17 cellular contexts compared by ENCODE assay signal in the genomic region with DNA sequence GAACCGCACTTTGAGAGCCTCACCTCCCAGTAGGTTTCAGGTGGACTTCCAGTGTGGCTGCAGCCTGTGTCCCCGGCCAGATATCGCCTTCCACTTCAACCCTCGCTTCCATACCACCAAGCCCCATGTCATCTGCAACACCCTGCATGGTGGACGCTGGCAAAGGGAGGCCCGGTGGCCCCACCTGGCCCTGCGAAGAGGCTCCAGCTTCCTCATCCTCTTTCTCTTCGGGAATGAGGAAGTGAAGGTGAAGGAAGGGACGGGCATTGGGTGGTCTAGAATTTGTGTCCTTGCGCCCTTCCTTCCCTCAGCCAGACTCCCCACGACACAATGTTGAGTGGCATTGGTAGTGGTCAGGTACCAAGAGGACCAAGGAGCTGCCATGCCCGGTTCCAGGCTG. TPM values are rescaled to one million over a fixed set of nuclear protein-coding genes. Genes with fewer than 3 reads are reported as not detected.
DNase-seq lines count a peak whose midpoint lies in the region; ATAC-seq and TF ChIP-seq lines count a peak whose summit lies in the region.
"Had no signal": no experiment of that assay in that cellular context is flagged by ENCODE, and none has a peak within 500 bp of the region (broad histone marks: within the 10 kb centered on the region; RNA-seq: fewer than 3 reads in every experiment).

No MANE protein-coding gene starts in this region.

- H3K4me2 ChIP-seq in Loucy (ENCODE audit: low read depth, low read length, poor library complexity, severe bottlenecking) = peak overlapping the region; percentile 88
- H3K4me2 ChIP-seq: BLaER1 had no signal

- DNase-seq in left lobe of liver (ENCODE audit: low spot score) = no peak
- no peak for DNase-seq in A172 (ENCODE audit: low spot score)
- no peak for DNase-seq in NCI-H748 (lab: John Stamatoyannopoulos, UW; ENCODE audit: unreplicated experiment)
- DNase-seq: ACHN; CD8-positive, alpha-beta T cell; NCI-H1105; NCI-H2029 treated with DMSO at 0.1 percent for 48 hours; NCI-H2171; NCI-H524 treated with DMSO at 0.1 percent for 48 hours had no signal

- no peak overlapping the region for H3K9ac ChIP-seq in Loucy (ENCODE audit: low read depth, low read length, poor library complexity, severe bottlenecking)
- H3K9ac ChIP-seq: BLaER1 had no signal

- H3K4me3 ChIP-seq in Loucy (ENCODE audit: low read length, poor library complexity, severe bottlenecking) = peak overlapping the region; percentile 74
- H3K4me3 ChIP-seq: BLaER1, Peyer's patch had no signal

- H3K9me3 ChIP-seq in Loucy (ENCODE audit: insufficient read depth, low read depth, low read length) = no peaks in the 10 kb centered on the region
- H3K9me3 ChIP-seq: BLaER1, Peyer's patch had no signal

- no peaks in the 10 kb centered on the region for H3F3A ChIP-seq in Loucy (ENCODE audit: low read depth)

- ATAC-seq in left lobe of liver (no peak), HG03565 (IDR thresholded peaks at IDR 0.05; ENCODE audit: unreplicated experiment) (no peak)
- ATAC-seq: CD8-positive, alpha-beta T cell had no signal

- H3K27me3 ChIP-seq in Loucy (ENCODE audit: insufficient read depth, low read length, poor library complexity, severe bottlenecking) (no peaks in the 10 kb centered on the region), layer of hippocampus (ENCODE audit: control insufficient read depth, insufficient read depth, low read length) (no peaks in the 10 kb centered on the region)
- H3K27me3 ChIP-seq: BLaER1, Peyer's patch had no signal

- TF ChIP-seq CTCF in Loucy (conservative IDR thresholded peaks at IDR 0.05; ENCODE audit: low read length) = no peak

- H3K27ac ChIP-seq in angular gyrus (ENCODE audit: low read depth, low read length) = peak overlapping the region; percentile 15
- H3K27ac ChIP-seq in layer of hippocampus (ENCODE audit: low read depth, low read length) = peak overlapping the region; percentile 99
- H3K27ac ChIP-seq: BLaER1, Peyer's patch had no signal

- peaks cover 71% of the 10 kb centered on the region for H3K4me1 ChIP-seq in Loucy (ENCODE audit: insufficient read depth, low read length, poor library complexity, severe bottlenecking)
- H3K4me1 ChIP-seq: Peyer's patch had no signal

- H2AFZ ChIP-seq in Loucy (ENCODE audit: low read length) = no peak overlapping the region

- no peaks in the 10 kb centered on the region for H3K36me3 ChIP-seq in Loucy (ENCODE audit: insufficient read depth, low read length)
- H3K36me3 ChIP-seq: BLaER1, Peyer's patch had no signal

- H4K20me1 ChIP-seq in Loucy (ENCODE audit: insufficient read depth, low read length, poor library complexity, severe bottlenecking) = no peaks in the 10 kb centered on the region
- H4K20me1 ChIP-seq: BLaER1 had no signal

- H3K79me2 ChIP-seq in Loucy (ENCODE audit: insufficient read depth, low read length) = peaks cover 29% of the 10 kb centered on the region

- H3K9me2 ChIP-seq in Loucy (replicated peaks; ENCODE audit: low read depth, low read length) = no peaks in the 10 kb centered on the region

RNA-seq across cellular contexts. Expression of a gene that starts 2.9 kb away (rescaled TPM):
- total RNA-seq in left lobe of liver = not detected
- total RNA-seq in A172 (2014; rRNA removed; shearing (Covaris generic)) = not detected in 2 replicates
- total RNA-seq: CD8-positive, alpha-beta T cell; LHCN-M2; OCI-LY7 had no signal

RNA-seq across cellular contexts. Expression of a gene that starts 17.8 kb away (rescaled TPM):
- total RNA-seq in left lobe of liver = not detected
- not detected in 2 replicates for total RNA-seq in A172 (2014; rRNA removed; shearing (Covaris generic))
- total RNA-seq: CD8-positive, alpha-beta T cell; LHCN-M2; OCI-LY7 had no signal

RNA-seq across cellular contexts. Expression of a gene that starts 27.9 kb away (rescaled TPM):
- total RNA-seq in left lobe of liver = 47.6 TPM
- total RNA-seq in A172 (2014; rRNA removed; shearing (Covaris generic)) = 11.9 and 22.4 TPM in 2 replicates

RNA-seq across cellular contexts. Expression of a gene that starts 54.4 kb away (rescaled TPM):
- 1.2 TPM for total RNA-seq in left lobe of liver
- 0.28 TPM in 1 of 2 replicates, not detected in the other for total RNA-seq in A172 (2014; rRNA removed; shearing (Covaris generic))
- total RNA-seq: LHCN-M2, OCI-LY7 had no signal
